Comparison of ENCODE assay signal across 8 cellular contexts in genomic region chr19:15432629-15433518, GRCh38. TPM values are rescaled to one million over a fixed set of nuclear protein-coding genes. Genes with fewer than 3 reads are reported as not detected.
DNase-seq lines count a peak whose midpoint lies in the region; ATAC-seq and TF ChIP-seq lines count a peak whose summit lies in the region.

No MANE protein-coding gene starts in this region.

- no peak for TF ChIP-seq CTCF in fibroblast of mammary gland (conservative IDR thresholded peaks at IDR 0.05; ENCODE audit: control insufficient read depth, insufficient read depth, low read depth, low read length)
- TF ChIP-seq CTCF in natural killer cell (IDR thresholded peaks at IDR 0.05) = no peak

- no peaks in the 10 kb centered on the region for H3K27me3 Mint-ChIP-seq in activated T-helper 17 cell treated with anti-CD3 and anti-CD28 coated beads, Interleukin-2, amount 50 U/mL, for 72 hours
- no peaks in the 10 kb centered on the region for H3K27me3 Mint-ChIP-seq in natural killer cell (ENCODE audit: low read depth in 2 of 2)
- H3K27me3 Mint-ChIP-seq in stimulated activated memory B cell treated with anti-CD40 and anti-IgM and Interleukin-4, amounts not matched to agents 10 μg/mL and 1 μg/mL and 100 μg/mL, for 72 hours = no peaks in the 10 kb centered on the region

- intact Hi-C loops in natural killer cell (cut with micrococcal nuclease) = no loop called here

- DNase-seq in COLO829 (ENCODE audit: low spot score) (peak; percentile 95), KG1 (lab: John Stamatoyannopoulos, UW) (peak; percentile 73), RKO (ENCODE audit: low spot score) (peak; percentile 90), fibroblast of mammary gland (ENCODE audit: low read depth) (peak; percentile 83), natural killer cell (peak; percentile 90)

- ATAC-seq in GM21367 (IDR thresholded peaks at IDR 0.05; ENCODE audit: unreplicated experiment) = peak; percentile 53
- ATAC-seq in activated T-helper 17 cell treated with anti-CD3 and anti-CD28 coated beads, Interleukin-2, amount 50 U/mL, for 72 hours (replicated peaks) = peak; percentile 91
- peak; percentile 96 to 99 (median 97) for ATAC-seq in natural killer cell
- peak; percentile 85 for ATAC-seq in stimulated activated memory B cell treated with anti-CD40 and anti-IgM and Interleukin-4, amounts not matched to agents 10 μg/mL and 1 μg/mL and 100 μg/mL, for 72 hours

- peak overlapping the region; percentile 99 for H3K27ac Mint-ChIP-seq in activated T-helper 17 cell treated with anti-CD3 and anti-CD28 coated beads, Interleukin-2, amount 50 U/mL, for 72 hours
- H3K27ac Mint-ChIP-seq in natural killer cell = peak overlapping the region; percentile 84 to 91
- peak overlapping the region; percentile 97 for H3K27ac Mint-ChIP-seq in stimulated activated memory B cell treated with anti-CD40 and anti-IgM and Interleukin-4, amounts not matched to agents 10 μg/mL and 1 μg/mL and 100 μg/mL, for 72 hours

- H3K4me1 Mint-ChIP-seq in activated T-helper 17 cell treated with anti-CD3 and anti-CD28 coated beads, Interleukin-2, amount 50 U/mL, for 72 hours = peaks cover 20% of the 10 kb centered on the region
- H3K4me1 Mint-ChIP-seq in natural killer cell = peaks cover 24 to 30% of the 10 kb centered on the region in 2 donors
- H3K4me1 Mint-ChIP-seq in stimulated activated memory B cell treated with anti-CD40 and anti-IgM and Interleukin-4, amounts not matched to agents 10 μg/mL and 1 μg/mL and 100 μg/mL, for 72 hours = peaks cover 31% of the 10 kb centered on the region

- peak overlapping the region; percentile 99 for H3K4me3 Mint-ChIP-seq in activated T-helper 17 cell treated with anti-CD3 and anti-CD28 coated beads, Interleukin-2, amount 50 U/mL, for 72 hours
- peak overlapping the region; percentile 94 for H3K4me3 Mint-ChIP-seq in natural killer cell
- peak overlapping the region; percentile 93 for H3K4me3 Mint-ChIP-seq in stimulated activated memory B cell treated with anti-CD40 and anti-IgM and Interleukin-4, amounts not matched to agents 10 μg/mL and 1 μg/mL and 100 μg/mL, for 72 hours

- H3K36me3 Mint-ChIP-seq in activated T-helper 17 cell treated with anti-CD3 and anti-CD28 coated beads, Interleukin-2, amount 50 U/mL, for 72 hours (ENCODE audit: low read depth) = peaks cover 22% of the 10 kb centered on the region
- no peaks in the 10 kb centered on the region for H3K36me3 Mint-ChIP-seq in natural killer cell
- peaks cover 8% of the 10 kb centered on the region for H3K36me3 Mint-ChIP-seq in stimulated activated memory B cell treated with anti-CD40 and anti-IgM and Interleukin-4, amounts not matched to agents 10 μg/mL and 1 μg/mL and 100 μg/mL, for 72 hours

- peak overlapping the region; percentile 71 for H3K4me3 ChIP-seq in fibroblast of mammary gland (ENCODE audit: control insufficient read depth, low read depth, low read length)

- no peaks in the 10 kb centered on the region for H3K9me3 Mint-ChIP-seq in activated T-helper 17 cell treated with anti-CD3 and anti-CD28 coated beads, Interleukin-2, amount 50 U/mL, for 72 hours
- no peaks in the 10 kb centered on the region for H3K9me3 Mint-ChIP-seq in natural killer cell
- no peaks in the 10 kb centered on the region for H3K9me3 Mint-ChIP-seq in stimulated activated memory B cell treated with anti-CD40 and anti-IgM and Interleukin-4, amounts not matched to agents 10 μg/mL and 1 μg/mL and 100 μg/mL, for 72 hours

RNA-seq across cellular contexts. Expression of gene AKAP8L, which starts 14.1 kb away (rescaled TPM):
- total RNA-seq in activated T-helper 17 cell treated with anti-CD3 and anti-CD28 coated beads, Interleukin-2, amount 50 U/mL, for 72 hours = 10 to 100 TPM; 64.8 to 68.4 TPM
- total RNA-seq in natural killer cell = 100 to 1,000 TPM; 144 to 174 (median 173) TPM

RNA-seq across cellular contexts. Expression of gene WIZ, which starts 16.9 kb away (rescaled TPM):
- total RNA-seq in activated T-helper 17 cell treated with anti-CD3 and anti-CD28 coated beads, Interleukin-2, amount 50 U/mL, for 72 hours = 10 to 100 TPM; 27.7 to 30.0 TPM
- 10 to 100 TPM; 24.3 to 29.3 (median 24.4) TPM for total RNA-seq in natural killer cell

RNA-seq across cellular contexts. Expression of gene RASAL3, which starts 31.5 kb away (rescaled TPM):
- total RNA-seq in activated T-helper 17 cell treated with anti-CD3 and anti-CD28 coated beads, Interleukin-2, amount 50 U/mL, for 72 hours = 100 to 1,000 TPM; 126 to 134 TPM
- 100 to 1,000 TPM; 217 to 283 (median 224) TPM for total RNA-seq in natural killer cell

RNA-seq across cellular contexts. Expression of gene PGLYRP2, which starts 46.4 kb away (rescaled TPM):
- under 1 TPM in 1 of 2 donors, not detected in 1; 0.11 TPM for total RNA-seq in activated T-helper 17 cell treated with anti-CD3 and anti-CD28 coated beads, Interleukin-2, amount 50 U/mL, for 72 hours
- under 1 TPM in 2 of 3 donors, not detected in 1; 0.21 to 0.28 TPM for total RNA-seq in natural killer cell

RNA-seq across cellular contexts. Expression of gene AKAP8, which starts 53.3 kb away (rescaled TPM):
- 10 to 100 TPM; 48.5 to 62.5 TPM for total RNA-seq in activated T-helper 17 cell treated with anti-CD3 and anti-CD28 coated beads, Interleukin-2, amount 50 U/mL, for 72 hours
- total RNA-seq in natural killer cell = 10 to 100 TPM; 65.3 to 87.6 (median 76.9) TPM

Comparison
In these comparisons a context has a peak if more than half of its experiments do, and no peak if none do; other contexts are left out.
1. Peak in every context shown above with its lines: DNase-seq, ATAC-seq and H3K4me3 ChIP-seq.